Comparison of ENCODE assay signal across 14 cellular contexts in the genomic region with DNA sequence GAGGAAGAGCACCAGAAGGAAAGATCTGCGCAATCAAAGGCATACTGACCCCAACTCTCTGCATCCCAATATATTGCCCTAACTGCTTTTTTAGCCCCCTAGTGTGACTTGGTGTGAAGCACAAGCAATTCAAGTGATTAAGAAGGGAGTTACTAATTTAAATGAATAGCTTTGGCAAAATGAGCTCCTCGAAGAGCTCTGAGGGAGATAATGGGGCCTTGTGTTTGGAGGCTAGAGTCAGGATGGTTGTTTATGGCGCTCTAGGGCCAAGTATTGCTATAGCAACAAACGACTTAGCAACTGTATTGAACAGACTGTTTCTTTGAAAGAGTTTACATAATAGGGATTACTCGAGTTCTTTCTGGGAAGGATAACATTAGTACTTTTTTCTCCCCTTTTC. TPM values are rescaled to one million over a fixed set of nuclear protein-coding genes. Genes with fewer than 3 reads are reported as not detected.
A peak's percentile ranks its signal among the peaks of the same experiment; 100 is the strongest.
DNase-seq lines count a peak whose midpoint lies in the region; ATAC-seq and TF ChIP-seq lines count a peak whose summit lies in the region.
"Had no signal": no experiment of that assay in that cellular context is flagged by ENCODE, and none has a peak within 500 bp of the region (broad histone marks: within the 10 kb centered on the region; RNA-seq: fewer than 3 reads in every experiment).

No MANE protein-coding gene starts in this region.

- peaks cover 5% of the 10 kb centered on the region for H3K4me1 Mint-ChIP-seq in progenitor cell of endocrine pancreas (ENCODE audit: low read depth)

- H3K27me3 Mint-ChIP-seq in progenitor cell of endocrine pancreas = peaks cover 4% of the 10 kb centered on the region

- ATAC-seq in HG02973 (IDR thresholded peaks at IDR 0.05; ENCODE audit: unreplicated experiment) (no peak), GM18868 (IDR thresholded peaks at IDR 0.05; ENCODE audit: unreplicated experiment) (no peak), GM21515 (IDR thresholded peaks at IDR 0.05; ENCODE audit: unreplicated experiment) (no peak)

- DNase-seq in GM23248 = peak; percentile 16
- DNase-seq in NCI-H748 treated with DMSO at 0.1 percent for 48 hours (lab: John Stamatoyannopoulos, UW) = peak; percentile 58
- no peak for DNase-seq in esophagus squamous epithelium (lab: John Stamatoyannopoulos, UW)
- DNase-seq in progenitor cell of endocrine pancreas (ENCODE audit: low spot score, unreplicated experiment) = no peak
- DNase-seq in NCI-H2107 treated with DMSO at 0.1 percent for 48 hours (lab: John Stamatoyannopoulos, UW; ENCODE audit: unreplicated experiment) = no peak
- DNase-seq: DMS79 treated with DMSO at 0.1 percent for 48 hours, immature natural killer cell, Peyer's patch had no signal

- no peaks in the 10 kb centered on the region for H3K27me3 ChIP-seq in GM23248 (replicated peaks; ENCODE audit: insufficient read depth)
- H3K27me3 ChIP-seq in esophagus squamous epithelium = no peaks in the 10 kb centered on the region
- H3K27me3 ChIP-seq: Peyer's patch had no signal

- H3K9me3 Mint-ChIP-seq in progenitor cell of endocrine pancreas (ENCODE audit: low read depth) = no peaks in the 10 kb centered on the region
- H3K9me3 Mint-ChIP-seq: immature natural killer cell had no signal

- in situ Hi-C loops in GM23248 (cut with MboI) = loop anchor here (10.0 kb wide), 1 partner anchor 403 kb away; no protein-coding TSS in a partner anchor

- H3K36me3 Mint-ChIP-seq in progenitor cell of endocrine pancreas (ENCODE audit: insufficient read depth) = no peaks in the 10 kb centered on the region

- no peak for TF ChIP-seq POLR2A in esophagus squamous epithelium (IDR thresholded peaks at IDR 0.05)

- no peak overlapping the region for H3K4me3 Mint-ChIP-seq in progenitor cell of endocrine pancreas (ENCODE audit: low read depth)
- H3K4me3 Mint-ChIP-seq: immature natural killer cell had no signal

- peaks cover 7% of the 10 kb centered on the region for H3F3A ChIP-seq in GM23248 (ENCODE audit: insufficient read depth)

- no peaks in the 10 kb centered on the region for H3K79me2 ChIP-seq in GM23248 (ENCODE audit: insufficient read depth)

- H3K9me3 ChIP-seq in GM23248 (ENCODE audit: low read depth) (no peaks in the 10 kb centered on the region), esophagus squamous epithelium (no peaks in the 10 kb centered on the region)
- H3K9me3 ChIP-seq: Peyer's patch had no signal

- no peaks in the 10 kb centered on the region for H3K9me2 ChIP-seq in GM23248 (ENCODE audit: insufficient read depth)

- intact Hi-C loops in esophagus squamous epithelium (cut with DNase I) = no loop called here

- H3K9ac ChIP-seq in GM23248 = no peak overlapping the region
- H3K9ac ChIP-seq: KMS-11 had no signal

- no peak overlapping the region for H3K4me2 ChIP-seq in GM23248 (ENCODE audit: unreplicated experiment)
- H3K4me2 ChIP-seq: KMS-11 had no signal

- H3K4me3 ChIP-seq in GM23248 (no peak overlapping the region), esophagus squamous epithelium (no peak overlapping the region)
- H3K4me3 ChIP-seq: Peyer's patch had no signal

- H4K20me1 ChIP-seq in GM23248 (ENCODE audit: insufficient read depth) = no peaks in the 10 kb centered on the region

- H3K27ac ChIP-seq in GM23248 (no peak overlapping the region), esophagus squamous epithelium (peak overlapping the region in 3 of 4 donors; percentile 55 to 72 (median 71))
- H3K27ac ChIP-seq: KMS-11 had no signal

- H2AFZ ChIP-seq in GM23248 = no peak overlapping the region

- peaks cover 18% of the 10 kb centered on the region for H3K4me1 ChIP-seq in GM23248 (ENCODE audit: insufficient read depth)
- H3K4me1 ChIP-seq in esophagus squamous epithelium = peaks cover 0 to 43% (median 8%) of the 10 kb centered on the region in 3 donors

- H3K36me3 ChIP-seq in GM23248 (ENCODE audit: low read depth) (no peaks in the 10 kb centered on the region), esophagus squamous epithelium (no peaks in the 10 kb centered on the region)
- H3K36me3 ChIP-seq: Peyer's patch had no signal

- WGBS in GM23248 (ENCODE audit: low coverage in 1 of 2, low lambda C conversion rate in 2 of 2, missing lambda C conversion rate in 2 of 2), 2 experiments = 66 to 72% methylated on average over 5 of the region's 5 CpGs
- 34 to 46% methylated on average over 5 of the region's 5 CpGs for WGBS in esophagus squamous epithelium, 2 donors

- H3K27ac Mint-ChIP-seq in progenitor cell of endocrine pancreas = no peak overlapping the region
- H3K27ac Mint-ChIP-seq: immature natural killer cell had no signal

- TF ChIP-seq CTCF in esophagus squamous epithelium (IDR thresholded peaks at IDR 0.05) (no peak), progenitor cell of endocrine pancreas (IDR thresholded peaks at IDR 0.05; ENCODE audit: unreplicated experiment) (peak; percentile 39)

RNA-seq across cellular contexts. Expression of gene C5orf58, which starts 11.5 kb away (rescaled TPM):
- not detected in 2 replicates for total RNA-seq in GM23248 (2014; rRNA removed; shearing (Covaris generic))
- not detected in 2 replicates for polyA plus RNA-seq in GM23248 (2016; fragmentation: Nextera tagmentation; extraction: Ambion mirVana)
- not detected for total RNA-seq in esophagus squamous epithelium
- total RNA-seq in progenitor cell of endocrine pancreas = not detected in 2 replicates
- total RNA-seq: bronchial epithelial cell, Peyer's patch, posterior vena cava had no signal

Comparison
In these comparisons a context has a peak if more than half of its experiments do, and no peak if none do; other contexts are left out.
1. DNase-seq: peak in GM23248 (single experiment) and NCI-H748 treated with DMSO at 0.1 percent for 48 hours (single experiment); none in esophagus squamous epithelium (single experiment), progenitor cell of endocrine pancreas (single experiment) and NCI-H2107 treated with DMSO at 0.1 percent for 48 hours (single experiment).